ENCODE assay signal across 34 cellular contexts in genomic region chr10:47388879-47389278, GRCh38. TPM values are rescaled to one million over a fixed set of nuclear protein-coding genes. Genes with fewer than 3 reads are reported as not detected.
"Had no signal": no experiment of that assay in that cellular context is flagged by ENCODE, and none has a peak within 500 bp of the region (broad histone marks: within the 10 kb centered on the region; RNA-seq: fewer than 3 reads in every experiment).

No MANE protein-coding gene starts in this region.

- H3K4me3 Mint-ChIP-seq: activated CD4-positive, alpha-beta T cell treated with anti-CD3 and anti-CD28 coated beads, Interleukin-2, amount 10 ng/mL, durations not matched to agents 24 days and 14 days; activated CD8-positive, alpha-beta T cell treated with anti-CD3 and anti-CD28 coated beads for 36 hours; activated naive CD8-positive, alpha-beta T cell treated with anti-CD3 and anti-CD28 coated beads for 36 hours; activated T-cell treated with anti-CD3 and anti-CD28 coated beads, Interleukin-2, amount 50 U/mL, for 4 hours; activated T-helper 1 cell treated with anti-CD3 and anti-CD28 coated beads, Interleukin-12 subunit alpha, Interleukin-12 subunit beta, Interleukin-2, Interleukin-4 antibody, amounts not matched to agents 30 ng/mL and 10 ng/mL and 1 ng/mL, durations not matched to agents 14 hours and 24 hours and 36 hours had no signal

- ATAC-seq: activated CD8-positive, alpha-beta T cell treated with anti-CD3 and anti-CD28 coated beads for 36 hours; activated T-cell treated with anti-CD3 and anti-CD28 coated beads, Interleukin-2, amount 50 U/mL, for 4 hours; Right ventricle myocardium inferior had no signal

- H3K36me3 ChIP-seq: ascending aorta had no signal

- DNase-seq: activated CD4-positive, alpha-beta T cell treated with anti-CD3 and anti-CD28 coated beads, Interleukin-2, amount 10 ng/mL, durations not matched to agents 24 days and 14 days; activated CD4-positive, alpha-beta T cell treated with anti-CD3 and anti-CD28 coated beads, Interleukin-2, amount 50 U/mL, for 4 hours; activated CD8-positive, alpha-beta T cell treated with anti-CD3 and anti-CD28 coated beads for 36 hours; activated naive CD4-positive, alpha-beta T cell; activated naive CD4-positive, alpha-beta T cell treated with anti-CD3 and anti-CD28 coated beads, Interleukin-2, amount 50 U/mL, for 16 hours; activated naive CD8-positive, alpha-beta T cell treated with anti-CD3 and anti-CD28 coated beads for 36 hours; activated T-cell treated with anti-CD3 and anti-CD28 coated beads for 4 hours; activated T-cell treated with anti-CD3 and anti-CD28 coated beads, Interleukin-2, amount 50 U/mL, for 4 hours; amygdala; MM.1S; MV-4-11; NCI-H1092; NCI-H1436 treated with DMSO at 0.1 percent for 48 hours; NCI-H2029; NCI-H510A; NCI-H526; NCI-H748 treated with DMSO at 0.1 percent for 48 hours; NK-92 treated with Interleukin-12 subunit alpha and Interleukin-12 subunit beta, amount 100 ng/mL, for 24 hours; PC-9; SIG-M5; T1000 had no signal

- H3K27ac Mint-ChIP-seq: activated CD4-positive, alpha-beta T cell treated with anti-CD3 and anti-CD28 coated beads, Interleukin-2, amount 10 ng/mL, durations not matched to agents 24 days and 14 days; activated CD8-positive, alpha-beta T cell treated with anti-CD3 and anti-CD28 coated beads for 36 hours; activated naive CD8-positive, alpha-beta T cell treated with anti-CD3 and anti-CD28 coated beads for 36 hours; activated T-helper 1 cell treated with anti-CD3 and anti-CD28 coated beads, Interleukin-12 subunit alpha, Interleukin-12 subunit beta, Interleukin-2, Interleukin-4 antibody, amounts not matched to agents 30 ng/mL and 10 ng/mL and 1 ng/mL, durations not matched to agents 14 hours and 24 hours and 36 hours had no signal

- H2AFZ ChIP-seq: PC-9 had no signal

- H3K27ac ChIP-seq: ascending aorta, KMS-11, PC-9, RWPE1, SK-N-MC had no signal

- H3K9ac ChIP-seq: KMS-11 had no signal

- H3K9me3 ChIP-seq: ascending aorta had no signal

- H3K27me3 ChIP-seq: ascending aorta had no signal

- H3K4me3 ChIP-seq: ascending aorta, PC-9, SK-N-MC had no signal

- H3K4me2 ChIP-seq: KMS-11, PC-9 had no signal

- FAIRE-seq: RCC 7860, TTC549 had no signal

RNA-seq across cellular contexts. Expression of gene ZNF488, which starts 4.8 kb away (rescaled TPM):
- total RNA-seq: activated CD4-positive, alpha-beta T cell treated with anti-CD3 and anti-CD28 coated beads, Interleukin-2, amount 10 ng/mL, durations not matched to agents 24 days and 14 days; activated T-helper 1 cell treated with anti-CD3 and anti-CD28 coated beads, Interleukin-12 subunit alpha, Interleukin-12 subunit beta, Interleukin-2, Interleukin-4 antibody, amounts not matched to agents 30 ng/mL and 10 ng/mL and 1 ng/mL, durations not matched to agents 14 hours and 24 hours and 36 hours; ascending aorta; Right ventricle myocardium inferior; T-helper 1 cell treated with Interleukin-12 subunit alpha and Interleukin-12 subunit beta and Interleukin-4 antibody, amounts not matched to agents 30 ng/mL and 1 ng/mL, for 36 hours had no signal

RNA-seq across cellular contexts. Expression of gene RBP3, which starts 40.7 kb away (rescaled TPM):
- total RNA-seq: activated CD4-positive, alpha-beta T cell treated with anti-CD3 and anti-CD28 coated beads, Interleukin-2, amount 10 ng/mL, durations not matched to agents 24 days and 14 days; activated CD8-positive, alpha-beta memory T cell treated with anti-CD3 and anti-CD28 coated beads for 36 hours; activated CD8-positive, alpha-beta T cell treated with anti-CD3 and anti-CD28 coated beads for 36 hours; activated naive CD8-positive, alpha-beta T cell treated with anti-CD3 and anti-CD28 coated beads for 36 hours; activated T-cell treated with anti-CD3 and anti-CD28 coated beads, Interleukin-2, amount 50 U/mL, for 4 hours; activated T-helper 1 cell treated with anti-CD3 and anti-CD28 coated beads, Interleukin-12 subunit alpha, Interleukin-12 subunit beta, Interleukin-2, Interleukin-4 antibody, amounts not matched to agents 30 ng/mL and 10 ng/mL and 1 ng/mL, durations not matched to agents 14 hours and 24 hours and 36 hours; ascending aorta; cardiac septum; LHCN-M2; PC-9; Right ventricle myocardium inferior; T-helper 1 cell treated with Interleukin-12 subunit alpha and Interleukin-12 subunit beta and Interleukin-4 antibody, amounts not matched to agents 30 ng/mL and 1 ng/mL, for 36 hours; T-helper 2 cell treated with Interferon-gamma antibody and Interleukin-4, amounts not matched to agents 100 ng/mL and 5 ng/mL, for 36 hours had no signal
